17 cellular contexts compared by ENCODE assay signal in genomic region chr2:208222351-208222750, GRCh38. TPM values are rescaled to one million over a fixed set of nuclear protein-coding genes. Genes with fewer than 3 reads are reported as not detected.
DNase-seq lines count a peak whose midpoint lies in the region; ATAC-seq, FAIRE-seq and TF ChIP-seq lines count a peak whose summit lies in the region.
"Had no signal": no experiment of that assay in that cellular context is flagged by ENCODE, and none has a peak within 500 bp of the region (broad histone marks: within the 10 kb centered on the region; RNA-seq: fewer than 3 reads in every experiment).

No MANE protein-coding gene starts in this region.

- peaks cover 0 to 10% of the 10 kb centered on the region in 2 experiments; a peak in 4 of 5 replicates for H3K4me1 ChIP-seq in K562 (replicated peaks in 1 of 2; ENCODE audit: control insufficient read depth in 2 of 2, insufficient read depth in 2 of 2, low read length in 2 of 2)
- H3K4me1 ChIP-seq: HAP-1, pancreas had no signal

- no peaks in the 10 kb centered on the region for H3K36me3 ChIP-seq in K562 (ENCODE audit: control insufficient read depth, insufficient read depth, low read length)
- H3K36me3 ChIP-seq: HAP-1, pancreas had no signal

- H3K4me3 ChIP-seq in K562, result no peak overlapping the region
- H3K4me3 ChIP-seq: HAP-1, pancreas had no signal

- in situ Hi-C loops in K562 (cut with MboI), result no loop called here

- no peaks in the 10 kb centered on the region for H3K9me3 ChIP-seq in K562 (replicated peaks; ENCODE audit: control insufficient read depth, insufficient read depth, low read depth, low read length)
- H3K9me3 ChIP-seq: HAP-1, pancreas, SK-N-SH had no signal

- POLR2A ChIA-PET in K562 (lab: Yijun Ruan, JAX), result interaction anchor here (0.8 to 1.0 kb wide), 2 partner anchors 8 to 13 kb away, joined by 4 read pairs; no protein-coding TSS in a partner anchor

- no peak for TF ChIP-seq EP300 in K562 (IDR thresholded peaks at IDR 0.05; ENCODE audit: low read length)

- no peaks in the 10 kb centered on the region for H3K79me2 ChIP-seq in K562 (ENCODE audit: control insufficient read depth, insufficient read depth, low read length)

- peak overlapping the region; percentile 16; the same call in 1 of the 3 replicates for H3K27ac ChIP-seq in K562 (ENCODE audit: extremely low read depth, low read depth, low read length)
- H3K27ac ChIP-seq: pancreas had no signal

- no peaks in the 10 kb centered on the region for H3K9me1 ChIP-seq in K562 (ENCODE audit: control insufficient read depth, insufficient read depth, low read length)

- no peak for TF ChIP-seq CTCF in K562 (IDR thresholded peaks at IDR 0.05 in 2 of 3, conservative IDR thresholded peaks at IDR 0.05 in 1 of 3; ENCODE audit: insufficient read depth in 2 of 3, low read depth in 1 of 3, low read length in 3 of 3)

- H3K27me3 ChIP-seq in K562 (ENCODE audit: control insufficient read depth in 2 of 2, insufficient read depth in 2 of 2, low read length in 2 of 2), result no peaks in the 10 kb centered on the region
- H3K27me3 ChIP-seq: pancreas had no signal

- CTCF ChIA-PET in K562 (lab: Yijun Ruan, JAX; ENCODE audit: low intra/inter-chr PET ratio), result no interaction called here

- BruUV-seq in K562 (replicated peaks; lab: Mats Ljungman, UMichigan), result no TSS peak

- H3K9ac ChIP-seq in K562 (ENCODE audit: insufficient read depth in 1 of 2, low read depth in 2 of 2, low read length in 2 of 2), result no peak overlapping the region
- H3K9ac ChIP-seq: SK-N-SH had no signal

- intact Hi-C loops in K562 (cut with micrococcal nuclease), result no loop called here

- WGBS in K562 (ENCODE audit: insufficient coverage, low coverage, missing lambda C conversion rate), result 7% methylated on average over 3 of the region's 3 CpGs

- H2AFZ ChIP-seq in K562 (ENCODE audit: low read depth, low read length), result peak overlapping the region; percentile 79

- no peak for TF ChIP-seq RAD21 in K562 (CRISPR knock-in tag; conservative IDR thresholded peaks at IDR 0.05 in 1 of 2, IDR thresholded peaks at IDR 0.05 in 1 of 2)

- no peak overlapping the region; the same call in 1 of the 2 replicates for H3K4me2 ChIP-seq in K562 (ENCODE audit: insufficient read depth, low read length)
- H3K4me2 ChIP-seq: SK-N-SH had no signal

- no peak for TF ChIP-seq POLR2A in K562 (conservative IDR thresholded peaks at IDR 0.05)

- ATAC-seq in K562, result peak; percentile 97
- ATAC-seq in HG03520 (IDR thresholded peaks at IDR 0.05; ENCODE audit: unreplicated experiment), result no peak
- ATAC-seq: pancreas had no signal

- FAIRE-seq in K562 (lab: Jason Lieb, UNC), result peak; percentile 52
- FAIRE-seq: endometrium, kidney, pancreas had no signal

- H4K20me1 ChIP-seq in K562 (replicated peaks; ENCODE audit: control insufficient read depth, insufficient read depth, low read length), result no peaks in the 10 kb centered on the region

- DNase-seq in GM03348 (ENCODE audit: low spot score) (peak; percentile 50), LHCN-M2 (ENCODE audit: low read depth) (peak; percentile 70), K562 (ENCODE audit: extremely low read depth in 1 of 4, low spot score in 3 of 4) (peak; percentile 12 to 51 (median 20)), myocyte (ENCODE audit: low read depth) (peak; percentile 24), NCI-H1092 treated with DMSO at 0.1 percent for 48 hours (lab: John Stamatoyannopoulos, UW) (no peak), retina (no peak), NCI-H524 (lab: John Stamatoyannopoulos, UW) (no peak)
- DNase-seq: head of caudate nucleus, kidney, NCI-H1092, pancreas, SK-N-SH had no signal

RNA-seq across cellular contexts. Expression of gene IDH1, which starts 32.5 kb away (rescaled TPM):
- 73.2 and 86.5 TPM in 2 replicates for total RNA-seq in LHCN-M2 (2014; rRNA removed)
- polyA plus RNA-seq in LHCN-M2 (2012), result 55.3 TPM
- total RNA-seq in K562 (2011; cell fraction: chromatin; rRNA removed; ENCODE audit: low replicate concordance), result 74.6 and 149 TPM in 2 replicates
- total RNA-seq in K562 (2011; cell fraction: nucleolus; rRNA removed), result 48.2 and 61.6 TPM in 2 replicates
- total RNA-seq in K562 (2011; cell fraction: nucleoplasm; rRNA removed), result 74.6 and 93.9 TPM in 2 replicates
- 61.9 and 65.9 TPM in 2 replicates for total RNA-seq in K562 (2014; rRNA removed)
- total RNA-seq in K562 (2014; rRNA removed; fragmentation: Illumina TruSeq; extraction: Trizol), result 108 and 114 TPM in 2 replicates
- 94.4 and 101 TPM in 2 replicates for total RNA-seq in K562 (2015; rRNA removed; fragmentation: Illumina TruSeq; extraction: Trizol)
- total RNA-seq in K562 (2021), result 75.1 and 80.8 TPM in 2 replicates
- polyA plus RNA-seq in K562 (2011; rRNA removed), result 86.7 and 96.4 TPM in 2 replicates
- polyA plus RNA-seq in K562 (2011; cell fraction: cytosol; rRNA removed), result 16.7 and 52.0 TPM in 2 replicates
- 53.6 and 109 TPM in 2 replicates for polyA plus RNA-seq in K562 (2011; cell fraction: nucleus; rRNA removed)
- polyA plus RNA-seq in K562 (2012), result 64.8 and 261 TPM in 2 replicates
- polyA plus RNA-seq in K562 (2014; fragmentation: Illumina TruSeq; extraction: Trizol), result 93.5 and 108 TPM in 2 replicates
- 100 to 1,000 TPM; 135 to 194 TPM for polyA plus RNA-seq in K562 (2014; fragmentation: Nextera tagmentation; extraction: Ambion mirVana)
- 92.6 and 103 TPM in 2 replicates for polyA plus RNA-seq in K562 (2014; rRNA removed)
- 93.3 and 121 TPM in 2 replicates for polyA minus RNA-seq in K562 (2011; rRNA and poly(A)+ RNA removed)
- 26.4 and 30.7 TPM in 2 replicates for polyA minus RNA-seq in K562 (2011; cell fraction: cytosol; rRNA and poly(A)+ RNA removed)
- 38.6 and 77.4 TPM in 2 replicates for polyA minus RNA-seq in K562 (2011; cell fraction: nucleus; rRNA and poly(A)+ RNA removed)
- total RNA-seq in myocyte, result 40.8 and 79.4 TPM in 2 replicates
- 65.7 TPM for polyA plus RNA-seq in myocyte (2012)

RNA-seq across cellular contexts. Expression of gene C2orf80, which starts 32.5 kb away (rescaled TPM):
- total RNA-seq in LHCN-M2 (2014; rRNA removed) (not detected in 2 replicates), K562 (2014; rRNA removed) (not detected in 2 replicates), K562 (2014; rRNA removed; fragmentation: Illumina TruSeq; extraction: Trizol) (not detected in 2 replicates), K562 (2015; rRNA removed; fragmentation: Illumina TruSeq; extraction: Trizol) (not detected in 2 replicates), K562 (2021) (not detected in 2 replicates), myocyte (not detected in 2 replicates)
- polyA plus RNA-seq in LHCN-M2 (2012), result not detected
- total RNA-seq in K562 (2011; cell fraction: chromatin; rRNA removed; ENCODE audit: low replicate concordance), result not detected in 2 replicates
- not detected in 2 replicates for total RNA-seq in K562 (2011; cell fraction: nucleolus; rRNA removed)
- total RNA-seq in K562 (2011; cell fraction: nucleoplasm; rRNA removed), result not detected in 2 replicates
- polyA plus RNA-seq in K562 (2011; rRNA removed) (not detected in 2 replicates), K562 (2014; fragmentation: Illumina TruSeq; extraction: Trizol) (not detected in 2 replicates), K562 (2014; fragmentation: Nextera tagmentation; extraction: Ambion mirVana) (not detected), K562 (2014; rRNA removed) (not detected in 2 replicates)
- polyA plus RNA-seq in K562 (2011; cell fraction: cytosol; rRNA removed), result not detected in 2 replicates
- not detected in 2 replicates for polyA plus RNA-seq in K562 (2011; cell fraction: nucleus; rRNA removed)
- 0.10 TPM in 1 of 2 replicates, not detected in the other for polyA plus RNA-seq in K562 (2012)
- polyA minus RNA-seq in K562 (2011; rRNA and poly(A)+ RNA removed), result not detected in 2 replicates
- not detected in 2 replicates for polyA minus RNA-seq in K562 (2011; cell fraction: cytosol; rRNA and poly(A)+ RNA removed)
- polyA minus RNA-seq in K562 (2011; cell fraction: nucleus; rRNA and poly(A)+ RNA removed), result not detected in 2 replicates
- not detected for polyA plus RNA-seq in myocyte (2012)
- total RNA-seq: kidney, mononuclear cell, pancreas had no signal
- polyA plus RNA-seq: BJ, pancreas, SK-N-SH had no signal

RNA-seq across cellular contexts. Expression of gene PIKFYVE, which starts 43.7 kb away (rescaled TPM):
- total RNA-seq in LHCN-M2 (2014; rRNA removed) (17.2 and 20.9 TPM in 2 replicates), K562 (2014; rRNA removed) (14.4 and 14.9 TPM in 2 replicates), K562 (2014; rRNA removed; fragmentation: Illumina TruSeq; extraction: Trizol) (22.7 and 24.8 TPM in 2 replicates), K562 (2015; rRNA removed; fragmentation: Illumina TruSeq; extraction: Trizol) (18.9 and 19.1 TPM in 2 replicates), K562 (2021) (17.1 and 19.0 TPM in 2 replicates), myocyte (21.9 and 24.2 TPM in 2 replicates)
- 2.9 TPM for polyA plus RNA-seq in LHCN-M2 (2012)
- total RNA-seq in K562 (2011; cell fraction: chromatin; rRNA removed; ENCODE audit: low replicate concordance), result 74.2 and 145 TPM in 2 replicates
- total RNA-seq in K562 (2011; cell fraction: nucleolus; rRNA removed), result 25.2 and 33.8 TPM in 2 replicates
- 50.8 and 66.7 TPM in 2 replicates for total RNA-seq in K562 (2011; cell fraction: nucleoplasm; rRNA removed)
- polyA plus RNA-seq in K562 (2011; rRNA removed) (18.4 and 25.6 TPM in 2 replicates), K562 (2014; fragmentation: Illumina TruSeq; extraction: Trizol) (14.5 and 16.7 TPM in 2 replicates), K562 (2014; fragmentation: Nextera tagmentation; extraction: Ambion mirVana) (1 to 10 TPM; 3.6 to 3.7 TPM), K562 (2014; rRNA removed) (11.5 and 11.8 TPM in 2 replicates)
- polyA plus RNA-seq in K562 (2011; cell fraction: cytosol; rRNA removed), result 6.2 and 11.1 TPM in 2 replicates
- polyA plus RNA-seq in K562 (2011; cell fraction: nucleus; rRNA removed), result 23.8 and 27.2 TPM in 2 replicates
- 9.0 and 11.3 TPM in 2 replicates for polyA plus RNA-seq in K562 (2012)
- polyA minus RNA-seq in K562 (2011; rRNA and poly(A)+ RNA removed), result 57.8 and 62.6 TPM in 2 replicates
- polyA minus RNA-seq in K562 (2011; cell fraction: cytosol; rRNA and poly(A)+ RNA removed), result 18.7 and 22.4 TPM in 2 replicates
- polyA minus RNA-seq in K562 (2011; cell fraction: nucleus; rRNA and poly(A)+ RNA removed), result 46.2 and 82.2 TPM in 2 replicates
- polyA plus RNA-seq in myocyte (2012), result 5.6 TPM

RNA-seq across cellular contexts. Expression of gene CRYGA, which starts 59.0 kb away (rescaled TPM):
- total RNA-seq in LHCN-M2 (2014; rRNA removed) (not detected in 2 replicates), K562 (2014; rRNA removed) (not detected in 2 replicates), K562 (2014; rRNA removed; fragmentation: Illumina TruSeq; extraction: Trizol) (not detected in 2 replicates), K562 (2015; rRNA removed; fragmentation: Illumina TruSeq; extraction: Trizol) (not detected in 2 replicates), K562 (2021) (not detected in 2 replicates), myocyte (not detected in 2 replicates)
- polyA plus RNA-seq in LHCN-M2 (2012), result not detected
- not detected in 2 replicates for total RNA-seq in K562 (2011; cell fraction: chromatin; rRNA removed; ENCODE audit: low replicate concordance)
- not detected in 2 replicates for total RNA-seq in K562 (2011; cell fraction: nucleolus; rRNA removed)
- total RNA-seq in K562 (2011; cell fraction: nucleoplasm; rRNA removed), result not detected in 2 replicates
- polyA plus RNA-seq in K562 (2011; rRNA removed) (not detected in 2 replicates), K562 (2014; fragmentation: Illumina TruSeq; extraction: Trizol) (not detected in 2 replicates), K562 (2014; fragmentation: Nextera tagmentation; extraction: Ambion mirVana) (not detected), K562 (2014; rRNA removed) (not detected in 2 replicates)
- not detected in 2 replicates for polyA plus RNA-seq in K562 (2011; cell fraction: cytosol; rRNA removed)
- not detected in 2 replicates for polyA plus RNA-seq in K562 (2011; cell fraction: nucleus; rRNA removed)
- polyA plus RNA-seq in K562 (2012), result not detected in 2 replicates
- not detected in 2 replicates for polyA minus RNA-seq in K562 (2011; rRNA and poly(A)+ RNA removed)
- polyA minus RNA-seq in K562 (2011; cell fraction: cytosol; rRNA and poly(A)+ RNA removed), result not detected in 2 replicates
- not detected in 2 replicates for polyA minus RNA-seq in K562 (2011; cell fraction: nucleus; rRNA and poly(A)+ RNA removed)
- not detected for polyA plus RNA-seq in myocyte (2012)
- total RNA-seq: kidney, mononuclear cell, pancreas had no signal
- polyA plus RNA-seq: BJ, pancreas, SK-N-SH had no signal

Comparison
In these comparisons a context has a peak if more than half of its experiments do, and no peak if none do; other contexts are left out.
1. DNase-seq: peak in GM03348 (single experiment), LHCN-M2 (single experiment), K562 (4 of 4) and myocyte (single experiment); none in NCI-H1092 treated with DMSO at 0.1 percent for 48 hours (single experiment), retina (single experiment) and NCI-H524 (0 of 2).